9 cellular contexts compared by ENCODE assay signal in the genomic region with DNA sequence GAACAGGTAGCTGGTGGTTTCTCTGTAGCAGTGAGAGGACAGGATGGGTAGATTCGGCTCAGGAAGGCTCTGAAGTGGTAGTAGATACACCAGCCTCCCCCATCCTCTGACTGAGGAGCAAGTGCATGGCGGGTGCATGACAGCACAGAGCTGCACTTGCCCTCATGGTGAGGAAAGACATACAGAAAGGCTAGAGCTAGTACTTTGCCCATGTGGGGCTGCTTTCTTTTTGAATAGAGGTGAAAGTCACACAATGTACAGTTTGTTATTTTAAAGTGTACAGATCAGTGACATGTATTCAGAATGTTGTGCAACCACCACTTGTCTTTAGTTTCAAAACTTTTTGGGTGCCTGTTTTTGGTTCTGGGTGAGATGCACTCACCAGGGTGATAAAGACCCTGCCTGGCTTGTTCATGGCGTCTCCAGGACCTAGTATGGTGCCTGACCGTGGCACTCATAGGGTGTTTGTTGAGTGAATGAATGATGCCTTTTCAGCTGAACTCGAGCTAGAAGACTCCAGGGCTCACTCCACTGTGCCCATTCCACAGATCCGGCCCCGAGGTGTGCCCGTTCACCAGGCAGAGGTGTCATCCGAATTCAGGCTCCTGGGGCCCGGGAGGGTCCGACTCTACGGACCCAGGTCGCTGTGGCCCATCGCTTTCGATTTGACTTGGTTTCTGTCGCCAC. TPM values are rescaled to one million over a fixed set of nuclear protein-coding genes. Genes with fewer than 3 reads are reported as not detected.
DNase-seq lines count a peak whose midpoint lies in the region; ATAC-seq, FAIRE-seq and TF ChIP-seq lines count a peak whose summit lies in the region.
"Had no signal": no experiment of that assay in that cellular context is flagged by ENCODE, and none has a peak within 500 bp of the region (broad histone marks: within the 10 kb centered on the region; RNA-seq: fewer than 3 reads in every experiment).

No MANE protein-coding gene starts in this region.

- no peak for TF ChIP-seq CTCF in PC-3 (conservative IDR thresholded peaks at IDR 0.05; ENCODE audit: low read depth, low read length)

- no peaks in the 10 kb centered on the region for H3K9me2 ChIP-seq in PC-3 (replicated peaks; ENCODE audit: low read length)

- DNase-seq in GM12891 (ENCODE audit: insufficient read length, low spot score) (no peak), foreskin melanocyte (no peak), PC-3 (no peak), NCI-H774 (lab: John Stamatoyannopoulos, UW) (no peak), putamen (ENCODE audit: low spot score) (no peak)

- H3K4me1 ChIP-seq in mononuclear cell (ENCODE audit: insufficient read depth, low read length) (peaks cover 95% of the 10 kb centered on the region), PC-3 (ENCODE audit: insufficient read depth, low read length) (peaks cover 22% of the 10 kb centered on the region)

- no peak for TF ChIP-seq POLR2A in GM12891 (IDR thresholded peaks at IDR 0.05; ENCODE audit: low read depth, low read length)

- H3K4me2 ChIP-seq in PC-3 (ENCODE audit: low read length) = no peak overlapping the region

- peak; percentile 12 for ATAC-seq in HG02884 (IDR thresholded peaks at IDR 0.05; ENCODE audit: unreplicated experiment)
- ATAC-seq in PC-3 = no peak

- peaks cover 10% of the 10 kb centered on the region for H3K79me2 ChIP-seq in PC-3 (ENCODE audit: low read length)

- no peaks in the 10 kb centered on the region for H3K36me3 ChIP-seq in PC-3 (ENCODE audit: low read depth, low read length)

- no peaks in the 10 kb centered on the region for H3K27me3 ChIP-seq in mononuclear cell (ENCODE audit: insufficient read depth, low read length)
- H3K27me3 ChIP-seq in PC-3 (ENCODE audit: low read length) = no peaks in the 10 kb centered on the region

- H3F3A ChIP-seq in PC-3 (ENCODE audit: low read length, unreplicated experiment) = no peaks in the 10 kb centered on the region

- H3K9me3 ChIP-seq in mononuclear cell (ENCODE audit: low read depth, low read length) = no peaks in the 10 kb centered on the region
- no peaks in the 10 kb centered on the region for H3K9me3 ChIP-seq in PC-3 (ENCODE audit: low read length)

- peak; percentile 43 for FAIRE-seq in GM12891 (lab: Jason Lieb, UNC)
- FAIRE-seq: islet of Langerhans had no signal

- intact Hi-C loops in PC-3 (cut with micrococcal nuclease) = loop anchor here (2.0 kb wide), 1 partner anchor 19 kb away; the partner anchor contains the start of gene TMEM150A

- no TSS peak for BruUV-seq in PC-3 (replicated peaks; lab: Mats Ljungman, UMichigan)

- H4K20me1 ChIP-seq in PC-3 (ENCODE audit: low read length) = no peaks in the 10 kb centered on the region

- H3K4me3 ChIP-seq in mononuclear cell (ENCODE audit: low read length) = peak overlapping the region; percentile 51
- H3K4me3 ChIP-seq in PC-3 (ENCODE audit: low read length) = no peak overlapping the region

- peak overlapping the region; percentile 67 for H3K27ac ChIP-seq in angular gyrus (ENCODE audit: low read depth, low read length)
- H3K27ac ChIP-seq in PC-3 (ENCODE audit: low read length) = no peak overlapping the region

- H3K9ac ChIP-seq in PC-3 (ENCODE audit: low read length) = no peak overlapping the region

- CTCF ChIA-PET in PC-3 (lab: Charles Lee) = no interaction called here

- POLR2A ChIA-PET in PC-3 (lab: Charles Lee; ENCODE audit: unreplicated experiment) = no interaction called here

- no peak overlapping the region for H2AFZ ChIP-seq in PC-3 (ENCODE audit: low read length)

TF ChIP-seq in GM12891, 5 proteins besides CTCF, POLR2A, EP300 and RAD21:
- TF ChIP-seq POU2F2 (IDR thresholded peaks at IDR 0.05; ENCODE audit: low read depth, low read length) = no peak
- no peak for TF ChIP-seq SPI1 (IDR thresholded peaks at IDR 0.05; ENCODE audit: low read depth, low read length)
- no peak for TF ChIP-seq PAX5 (IDR thresholded peaks at IDR 0.05; ENCODE audit: insufficient read depth, low read length, severe bottlenecking)
- no peak for TF ChIP-seq TAF1 (IDR thresholded peaks at IDR 0.05; ENCODE audit: low read depth, low read length)
- TF ChIP-seq POLR2AphosphoS5 (IDR thresholded peaks at IDR 0.05; ENCODE audit: low read depth, low read length) = no peak
TF ChIP-seq in GM12891: peak in this region for 0.

RNA-seq across cellular contexts. Expression of gene VAMP5, which starts 0.4 kb away (rescaled TPM):
- polyA plus RNA-seq in GM12891 (2012; ENCODE audit: low read depth, missing spikeins) = 62.7 TPM
- 8.9 TPM for total RNA-seq in mononuclear cell
- 0.40 TPM in 1 of 2 replicates, not detected in the other for total RNA-seq in PC-3 (2014; rRNA removed)

RNA-seq across cellular contexts. Expression of gene VAMP8, which starts 6.4 kb away (rescaled TPM):
- polyA plus RNA-seq in GM12891 (2012; ENCODE audit: low read depth, missing spikeins) = 141 TPM
- total RNA-seq in mononuclear cell (27.6 TPM), PC-3 (2014; rRNA removed) (141 and 142 TPM in 2 replicates)

RNA-seq across cellular contexts. Expression of gene RNF181, which starts 11.7 kb away (rescaled TPM):
- polyA plus RNA-seq in GM12891 (2012; ENCODE audit: low read depth, missing spikeins) = 243 TPM
- total RNA-seq in mononuclear cell (55.9 TPM), PC-3 (2014; rRNA removed) (170 and 225 TPM in 2 replicates)

RNA-seq across cellular contexts. Expression of gene TMEM150A, which starts 18.7 kb away (rescaled TPM):
- polyA plus RNA-seq in GM12891 (2012; ENCODE audit: low read depth, missing spikeins) = 3.0 TPM
- total RNA-seq in mononuclear cell (3.1 TPM), PC-3 (2014; rRNA removed) (3.9 and 4.9 TPM in 2 replicates)

RNA-seq across cellular contexts. Expression of gene GGCX, which starts 22.5 kb away (rescaled TPM):
- polyA plus RNA-seq in GM12891 (2012; ENCODE audit: low read depth, missing spikeins) = 19.4 TPM
- 11.0 TPM for total RNA-seq in mononuclear cell
- 34.8 and 46.7 TPM in 2 replicates for total RNA-seq in PC-3 (2014; rRNA removed)
